Comparison of ENCODE assay signal across 24 cellular contexts in the genomic region with DNA sequence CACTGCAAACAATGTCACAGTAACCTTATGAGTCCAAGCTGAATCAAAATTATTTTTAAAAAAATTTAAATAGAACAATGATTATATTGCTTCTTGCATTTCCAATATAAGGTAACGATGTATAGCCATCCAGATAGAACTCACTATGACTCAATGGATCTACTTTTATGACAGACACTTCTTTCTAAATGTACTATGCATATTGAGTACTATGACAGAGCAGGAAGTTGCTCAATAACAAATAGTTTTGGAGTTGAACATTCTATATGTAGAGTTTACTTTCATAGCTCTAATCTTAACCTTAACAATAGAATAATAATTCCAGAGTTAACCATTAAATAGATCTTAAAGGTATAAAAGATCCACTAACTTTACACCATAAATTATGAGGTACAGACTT.
"Had no signal": no experiment of that assay in that cellular context is flagged by ENCODE, and none has a peak within 500 bp of the region (broad histone marks: within the 10 kb centered on the region; RNA-seq: fewer than 3 reads in every experiment).

No MANE protein-coding gene starts in this region.

- H3K4me3 ChIP-seq: dorsolateral prefrontal cortex, gastrocnemius medialis, lung, mucosa of descending colon, pancreas, right lobe of liver, thoracic aorta, transverse colon, upper lobe of right lung, uterus had no signal

- H3K27me3 ChIP-seq: gastrocnemius medialis, neutrophil, pancreas, right lobe of liver, transverse colon, upper lobe of right lung, uterus had no signal

- H3K4me1 ChIP-seq: gastrocnemius medialis, pancreas, right lobe of liver, transverse colon, upper lobe of right lung, uterus had no signal

- H3K36me3 ChIP-seq: gastrocnemius medialis, neutrophil, pancreas, right lobe of liver, thoracic aorta, transverse colon, upper lobe of right lung, uterus had no signal

- H3K27ac ChIP-seq: dorsolateral prefrontal cortex, gastrocnemius medialis, neutrophil, pancreas, right lobe of liver, thoracic aorta, transverse colon, upper lobe of right lung, uterus had no signal

- H3K9me3 ChIP-seq: gastrocnemius medialis, neutrophil, pancreas, right lobe of liver, thoracic aorta, transverse colon, upper lobe of right lung, uterus had no signal

- ATAC-seq: gastrocnemius medialis; left lobe of liver; mucosa of descending colon; natural killer cell treated with Interleukin-12 subunit alpha and Interleukin-12 subunit beta and Interleukin-15 and Interleukin-18, amount 100 ng/mL, for 72 hours; pancreas; right lobe of liver; stimulated activated naive B cell treated with anti-CD40 and anti-IgM and Interleukin-4, amounts not matched to agents 10 μg/mL and 1 μg/mL and 100 μg/mL, for 72 hours; upper lobe of right lung had no signal

- FAIRE-seq: endothelial cell of umbilical vein, keratinocyte, pancreas, small intestine had no signal

- DNase-seq: dorsolateral prefrontal cortex; effector CD4-positive, alpha-beta T cell; endodermal cell; gastrocnemius medialis; head of caudate nucleus; mesenchymal stem cell; mucosa of descending colon; naive B cell; pancreas; right lobe of liver; small intestine; stimulated activated CD4-positive, alpha-beta T cell treated with anti-CD3 and anti-CD28 coated beads, Interleukin-15, amount 100 ng/mL, for 24 hours; stimulated activated CD4-positive, alpha-beta T cell treated with anti-CD3 and anti-CD28 coated beads, Interleukin-2, amount 100 ng/mL, for 48 hours; stimulated activated naive B cell treated with anti-CD40 and anti-IgM and Interleukin-4, amounts not matched to agents 10 μg/mL and 1 μg/mL and 100 μg/mL, for 72 hours; transverse colon; upper lobe of right lung; uterus had no signal
